ENCODE assay signal across 15 cellular contexts in genomic region chrX:8042304-8042703, GRCh38.
DNase-seq lines count a peak whose midpoint lies in the region; ATAC-seq and TF ChIP-seq lines count a peak whose summit lies in the region.
"Had no signal": no experiment of that assay in that cellular context is flagged by ENCODE, and none has a peak within 500 bp of the region (broad histone marks: within the 10 kb centered on the region; RNA-seq: fewer than 3 reads in every experiment).

No MANE protein-coding gene starts in this region.

- no peaks in the 10 kb centered on the region for H3K36me3 Mint-ChIP-seq in endothelial cell (ENCODE audit: low read depth, unreplicated experiment)
- H3K36me3 Mint-ChIP-seq: CD4-positive, alpha-beta memory T cell had no signal

- H3K27ac ChIP-seq in colonic mucosa: no peak overlapping the region
- H3K27ac ChIP-seq: skin epidermis, upper lobe of left lung had no signal

- peak; percentile 27 for TF ChIP-seq CTCF in endothelial cell (IDR thresholded peaks at IDR 0.05; ENCODE audit: unreplicated experiment)
- TF ChIP-seq CTCF in colonic mucosa (IDR thresholded peaks at IDR 0.05): no peak

- no peaks in the 10 kb centered on the region for H3K9me3 Mint-ChIP-seq in endothelial cell (ENCODE audit: unreplicated experiment)
- H3K9me3 Mint-ChIP-seq: activated CD8-positive, alpha-beta T cell treated with anti-CD3 and anti-CD28 coated beads for 36 hours; effector memory CD8-positive, alpha-beta T cell had no signal

- H3K27ac Mint-ChIP-seq in endothelial cell (ENCODE audit: unreplicated experiment): no peak overlapping the region
- H3K27ac Mint-ChIP-seq: activated CD8-positive, alpha-beta T cell treated with anti-CD3 and anti-CD28 coated beads for 36 hours; activated naive CD8-positive, alpha-beta T cell; CD4-positive, alpha-beta memory T cell; effector memory CD8-positive, alpha-beta T cell had no signal

- no peak overlapping the region for H3K4me3 ChIP-seq in colonic mucosa
- H3K4me3 ChIP-seq: skin epidermis, upper lobe of left lung had no signal

- H3K36me3 ChIP-seq in colonic mucosa: no peaks in the 10 kb centered on the region
- H3K36me3 ChIP-seq: upper lobe of left lung had no signal

- intact Hi-C loops in colonic mucosa (cut with DNase I): no loop called here

- H3K9me3 ChIP-seq in colonic mucosa: no peaks in the 10 kb centered on the region
- H3K9me3 ChIP-seq: upper lobe of left lung had no signal

- no peak overlapping the region for H3K4me3 Mint-ChIP-seq in endothelial cell (ENCODE audit: unreplicated experiment)
- H3K4me3 Mint-ChIP-seq: activated CD8-positive, alpha-beta T cell treated with anti-CD3 and anti-CD28 coated beads for 36 hours; activated naive CD8-positive, alpha-beta T cell; CD4-positive, alpha-beta memory T cell; effector memory CD8-positive, alpha-beta T cell had no signal

- ATAC-seq in GM18861 (IDR thresholded peaks at IDR 0.05; ENCODE audit: unreplicated experiment) (peak; percentile 64), HG03135 (IDR thresholded peaks at IDR 0.05; ENCODE audit: unreplicated experiment) (no peak)
- ATAC-seq: activated CD8-positive, alpha-beta T cell treated with anti-CD3 and anti-CD28 coated beads for 36 hours; effector memory CD8-positive, alpha-beta T cell had no signal

- H3K4me1 ChIP-seq in colonic mucosa: no peaks in the 10 kb centered on the region

- DNase-seq in Caki2 (ENCODE audit: low read depth) (peak; percentile 8), NCI-H345 (lab: John Stamatoyannopoulos, UW) (peak; percentile 47), endothelial cell (ENCODE audit: low spot score) (no peak), colonic mucosa (no peak), epidermal melanocyte (ENCODE audit: insufficient read length, low spot score) (no peak)
- DNase-seq in activated CD8-positive, alpha-beta memory T cell treated with anti-CD3 and anti-CD28 coated beads, Interleukin-2, amount 50 U/mL, for 48 hours: no peak
- DNase-seq: activated CD8-positive, alpha-beta T cell treated with anti-CD3 and anti-CD28 coated beads for 36 hours; CD4-positive, alpha-beta memory T cell; effector memory CD8-positive, alpha-beta T cell; SW 1271; upper lobe of left lung had no signal

- H3K9ac ChIP-seq in colonic mucosa (ENCODE audit: low read depth in 2 of 2, low read length in 2 of 2): no peak overlapping the region

- H3K4me1 Mint-ChIP-seq in endothelial cell (ENCODE audit: unreplicated experiment): peaks cover 7% of the 10 kb centered on the region

- in situ Hi-C loops in Caki2 (cut with HindIII; ENCODE audit: low pct_unique_long_range_greater_than_20kb, low sequenced_read_pairs): no loop called here

- H3K27me3 Mint-ChIP-seq in endothelial cell (ENCODE audit: unreplicated experiment): no peaks in the 10 kb centered on the region
- H3K27me3 Mint-ChIP-seq: activated CD8-positive, alpha-beta T cell treated with anti-CD3 and anti-CD28 coated beads for 36 hours; activated naive CD8-positive, alpha-beta T cell; CD4-positive, alpha-beta memory T cell; effector memory CD8-positive, alpha-beta T cell had no signal

- no peaks in the 10 kb centered on the region for H3K27me3 ChIP-seq in colonic mucosa
- H3K27me3 ChIP-seq: upper lobe of left lung had no signal

Comparison
In these comparisons a context has a peak if more than half of its experiments do, and no peak if none do; other contexts are left out.
1. DNase-seq: peak in Caki2 (single experiment) and NCI-H345 (single experiment); none in endothelial cell (single experiment), colonic mucosa (single experiment), epidermal melanocyte (single experiment) and activated CD8-positive, alpha-beta memory T cell treated with anti-CD3 and anti-CD28 coated beads, Interleukin-2, amount 50 U/mL, for 48 hours (single experiment).